8 cellular contexts compared by ENCODE assay signal in the genomic region with DNA sequence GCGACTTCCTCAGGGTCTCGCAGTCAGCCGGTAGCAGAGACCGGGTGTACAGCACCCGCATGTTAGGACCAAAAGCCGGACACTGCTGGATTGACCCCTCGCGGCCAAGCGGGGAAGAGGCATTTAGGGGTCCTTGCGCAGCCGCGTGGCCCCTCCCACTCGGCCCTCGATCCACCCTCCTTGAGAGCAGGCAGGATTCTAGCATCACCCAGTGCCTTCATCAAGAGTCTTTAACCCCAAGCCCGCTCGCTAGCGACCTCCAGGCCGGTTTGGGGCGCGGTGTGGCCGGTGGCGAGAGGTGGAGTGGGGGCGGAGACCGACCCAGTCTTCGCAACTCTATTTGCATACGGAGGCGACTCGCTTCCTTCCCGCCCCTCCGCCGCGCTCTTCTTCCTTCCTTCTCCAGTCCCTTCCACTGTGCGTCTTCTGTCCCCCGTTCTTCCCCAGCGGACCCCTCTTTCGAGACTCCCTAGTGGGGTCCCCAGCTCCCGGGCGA. TPM values are rescaled to one million over a fixed set of nuclear protein-coding genes. Genes with fewer than 3 reads are reported as not detected.
A peak's percentile ranks its signal among the peaks of the same experiment; 100 is the strongest.
DNase-seq lines count a peak whose midpoint lies in the region; ATAC-seq, FAIRE-seq and TF ChIP-seq lines count a peak whose summit lies in the region.

A gene with protein sequence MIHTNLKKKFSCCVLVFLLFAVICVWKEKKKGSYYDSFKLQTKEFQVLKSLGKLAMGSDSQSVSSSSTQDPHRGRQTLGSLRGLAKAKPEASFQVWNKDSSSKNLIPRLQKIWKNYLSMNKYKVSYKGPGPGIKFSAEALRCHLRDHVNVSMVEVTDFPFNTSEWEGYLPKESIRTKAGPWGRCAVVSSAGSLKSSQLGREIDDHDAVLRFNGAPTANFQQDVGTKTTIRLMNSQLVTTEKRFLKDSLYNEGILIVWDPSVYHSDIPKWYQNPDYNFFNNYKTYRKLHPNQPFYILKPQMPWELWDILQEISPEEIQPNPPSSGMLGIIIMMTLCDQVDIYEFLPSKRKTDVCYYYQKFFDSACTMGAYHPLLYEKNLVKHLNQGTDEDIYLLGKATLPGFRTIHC (plus strand): TSS at position 384 of the 496 bp plus-strand sequence. CDS start 112,178 bp downstream, outside the sequence.

- ATAC-seq in HG03175 (IDR thresholded peaks at IDR 0.05; ENCODE audit: unreplicated experiment) (peak; percentile 60), RWPE2 (ENCODE audit: low read depth) (peak; percentile 55)

- peak within 1 kb of the TSS; percentile 99 for H2AFZ ChIP-seq in neuron (ENCODE audit: low read depth, low read length)

- POLR2A ChIA-PET in AG04449 (lab: Yijun Ruan, JAX): no interaction called here

- H3K9me3 ChIP-seq in RWPE2 (ENCODE audit: severe bottlenecking) (no peaks in the 10 kb centered on the region), neuron (ENCODE audit: low read length) (no peaks in the 10 kb centered on the region)

- FAIRE-seq in frontal cortex (lab: Jason Lieb, UNC): no peak

- TF ChIP-seq POLR2A in GM18951 (IDR thresholded peaks at IDR 0.05; ENCODE audit: extremely low read depth, insufficient read depth, insufficient read length): peak; percentile 56

- CTCF ChIA-PET in AG04449 (lab: Yijun Ruan, JAX): interaction anchor here (2.1 to 3.1 kb wide), 3 partner anchors 10 to 109 kb away, joined by 5 to 8 read pairs (median 6); no protein-coding TSS in a partner anchor

- DNase-seq in AG04449 (ENCODE audit: low read depth, low spot score): no peak
- DNase-seq in RWPE2 (ENCODE audit: low spot score): no peak
- peak; percentile 78 for DNase-seq in activated gamma-delta T cell treated with Interleukin-2 at 50 U/mL for 16 hours
- peak in 1 of 2 donors; percentile 29 for DNase-seq in frontal cortex (ENCODE audit: low spot score in 2 of 2)
- peak in 45 of 49 donors; percentile 8 to 75 (median 39) for DNase-seq in substantia nigra (lab: John Stamatoyannopoulos, UW)

- TF ChIP-seq CTCF in AG04449 (IDR thresholded peaks at IDR 0.05; ENCODE audit: insufficient read depth, low read length, missing control alignments): peak; percentile 43
- TF ChIP-seq CTCF in RWPE2 (IDR thresholded peaks at IDR 0.05; ENCODE audit: poor library complexity, severe bottlenecking): peak; percentile 43

- H3K4me3 ChIP-seq in AG04449 (ENCODE audit: low read depth, low read length) (peak within 1 kb of the TSS; percentile 61), RWPE2 (ENCODE audit: severe bottlenecking) (peak within 1 kb of the TSS; percentile 66), neuron (ENCODE audit: low read length) (peak within 1 kb of the TSS; percentile 83)

- H3K36me3 ChIP-seq in RWPE2 (ENCODE audit: low read depth) (no peaks in the 10 kb centered on the region), neuron (ENCODE audit: insufficient read depth, low read length) (no peaks in the 10 kb centered on the region)

- no peaks in the 10 kb centered on the region for H3K27me3 ChIP-seq in RWPE2 (ENCODE audit: insufficient read depth, poor library complexity, severe bottlenecking)
- H3K27me3 ChIP-seq in neuron (ENCODE audit: insufficient read depth, low read length): peaks cover 8% of the 10 kb centered on the region

- no peak within 1 kb of the TSS for H3K27ac ChIP-seq in RWPE2 (ENCODE audit: poor library complexity, severe bottlenecking)
- peak within 1 kb of the TSS; percentile 82 for H3K27ac ChIP-seq in substantia nigra (ENCODE audit: low read depth, low read length, poor library complexity, severe bottlenecking)

- H3K4me1 ChIP-seq in RWPE2 (ENCODE audit: insufficient read depth, poor library complexity, severe bottlenecking) (no peaks in the 10 kb centered on the region), neuron (ENCODE audit: insufficient read depth, low read length) (peaks cover 20% of the 10 kb centered on the region)

- in situ Hi-C loops in GM18951 (cut with MboI; ENCODE audit: low sequenced_read_pairs, unreplicated experiment): no loop called here

RNA-seq across cellular contexts. Expression of the gene that starts here (rescaled TPM):
- 33.8 TPM for total RNA-seq in frontal cortex

Comparison
In these comparisons a context has a peak if more than half of its experiments do, and no peak if none do; other contexts are left out.
1. DNase-seq: peak in activated gamma-delta T cell treated with Interleukin-2 at 50 U/mL for 16 hours (single experiment) and substantia nigra (45 of 49); none in AG04449 (single experiment) and RWPE2 (single experiment).
2. Peak in every context shown above with its lines, with median percentiles within 50 percentile points of each other: H3K4me3 ChIP-seq.